Comparison of ENCODE assay signal across 9 cellular contexts in genomic region chr1:66300986-66301451, GRCh38.
DNase-seq lines count a peak whose midpoint lies in the region; ATAC-seq, FAIRE-seq and TF ChIP-seq lines count a peak whose summit lies in the region.
"Had no signal": no experiment of that assay in that cellular context is flagged by ENCODE, and none has a peak within 500 bp of the region (broad histone marks: within the 10 kb centered on the region; RNA-seq: fewer than 3 reads in every experiment).

No MANE protein-coding gene starts in this region.

- H3K9me3 ChIP-seq in pancreas, result no peaks in the 10 kb centered on the region

- H3K36me3 ChIP-seq in pancreas, result no peaks in the 10 kb centered on the region

- no peaks in the 10 kb centered on the region for H3K9me3 Mint-ChIP-seq in activated T-cell treated with anti-CD3 and anti-CD28 coated beads, Interleukin-2, amount 50 U/mL, for 4 hours
- H3K9me3 Mint-ChIP-seq in dendritic cell treated with granulocyte-macrophage colony-stimulating factor and Interleukin-4, amounts not matched to agents 40 ng/mL and 50 ng/mL, for 4 days, result no peaks in the 10 kb centered on the region

- no peak for TF ChIP-seq CTCF in pancreas (IDR thresholded peaks at IDR 0.05)

- WGBS in pancreas, 2 donors, result 60 to 72% methylated on average over 4 of the region's 4 CpGs

- no peak overlapping the region for H3K4me3 ChIP-seq in pancreas

- H3K27me3 Mint-ChIP-seq in activated T-cell treated with anti-CD3 and anti-CD28 coated beads, Interleukin-2, amount 50 U/mL, for 4 hours (ENCODE audit: low read depth), result no peaks in the 10 kb centered on the region
- H3K27me3 Mint-ChIP-seq in dendritic cell treated with granulocyte-macrophage colony-stimulating factor and Interleukin-4, amounts not matched to agents 40 ng/mL and 50 ng/mL, for 4 days, result peaks cover 1% of the 10 kb centered on the region

- peak overlapping the region; percentile 71 for H3K4me3 Mint-ChIP-seq in activated T-cell treated with anti-CD3 and anti-CD28 coated beads, Interleukin-2, amount 50 U/mL, for 4 hours
- H3K4me3 Mint-ChIP-seq in dendritic cell treated with granulocyte-macrophage colony-stimulating factor and Interleukin-4, amounts not matched to agents 40 ng/mL and 50 ng/mL, for 4 days, result peak overlapping the region; percentile 37

- intact Hi-C loops in dendritic cell treated with granulocyte-macrophage colony-stimulating factor and Interleukin-4, amounts not matched to agents 40 ng/mL and 50 ng/mL, for 4 days (cut with micrococcal nuclease), result no loop called here
- intact Hi-C loops in pancreas (cut with DNase I), result no loop called here

- no peak for FAIRE-seq in pancreas (lab: Jason Lieb, UNC)
- FAIRE-seq: G401.6 had no signal

- H3K4me1 ChIP-seq in pancreas, result no peaks in the 10 kb centered on the region

- peak overlapping the region; percentile 39 for H3K27ac Mint-ChIP-seq in dendritic cell treated with granulocyte-macrophage colony-stimulating factor and Interleukin-4, amounts not matched to agents 40 ng/mL and 50 ng/mL, for 4 days

- peaks cover 41% of the 10 kb centered on the region for H3K4me1 Mint-ChIP-seq in activated T-cell treated with anti-CD3 and anti-CD28 coated beads, Interleukin-2, amount 50 U/mL, for 4 hours (ENCODE audit: low read depth)
- H3K4me1 Mint-ChIP-seq in dendritic cell treated with granulocyte-macrophage colony-stimulating factor and Interleukin-4, amounts not matched to agents 40 ng/mL and 50 ng/mL, for 4 days (ENCODE audit: low read depth), result peaks cover 33% of the 10 kb centered on the region

- peak; percentile 89 to 91 for ATAC-seq in activated T-cell treated with anti-CD3 and anti-CD28 coated beads, Interleukin-2, amount 50 U/mL, for 4 hours
- ATAC-seq in HG02970 (IDR thresholded peaks at IDR 0.05; ENCODE audit: low FRiP score, unreplicated experiment), result peak; percentile 65
- ATAC-seq in pancreas, result peak in 3 of 4 donors; percentile 59 to 77 (median 64)

- H3K27me3 ChIP-seq in pancreas, result peaks cover 0 to 8% (median 0%) of the 10 kb centered on the region in 4 donors

- H3K27ac ChIP-seq in pancreas, result no peak overlapping the region

- DNase-seq in activated T-cell treated with anti-CD3 and anti-CD28 coated beads, Interleukin-2, amount 50 U/mL, for 4 hours, result peak; percentile 10
- no peak for DNase-seq in activated T-cell treated with anti-CD3 and anti-CD28 coated beads, Interleukin-2, amount 50 U/mL, for 1 hour
- DNase-seq in RPMI7951 (ENCODE audit: low read depth), result peak; percentile 82
- DNase-seq in pancreas, result no peak
- DNase-seq in superior temporal gyrus (ENCODE audit: extremely low spot score), result no peak
- no peak for DNase-seq in inferior parietal cortex (ENCODE audit: extremely low spot score)

- H3K36me3 Mint-ChIP-seq in activated T-cell treated with anti-CD3 and anti-CD28 coated beads, Interleukin-2, amount 50 U/mL, for 4 hours (ENCODE audit: insufficient read depth), result no peaks in the 10 kb centered on the region
- no peaks in the 10 kb centered on the region for H3K36me3 Mint-ChIP-seq in dendritic cell treated with granulocyte-macrophage colony-stimulating factor and Interleukin-4, amounts not matched to agents 40 ng/mL and 50 ng/mL, for 4 days (ENCODE audit: low read depth)

Comparison
In these comparisons a context has a peak if more than half of its experiments do, and no peak if none do; other contexts are left out.
1. DNase-seq: peak in activated T-cell treated with anti-CD3 and anti-CD28 coated beads, Interleukin-2, amount 50 U/mL, for 4 hours (single experiment) and RPMI7951 (single experiment); none in activated T-cell treated with anti-CD3 and anti-CD28 coated beads, Interleukin-2, amount 50 U/mL, for 1 hour (single experiment), pancreas (0 of 6), superior temporal gyrus (single experiment) and inferior parietal cortex (single experiment).
2. Peak in every context shown above with its lines, with median percentiles within 50 percentile points of each other: ATAC-seq.